Comparison of ENCODE assay signal across 1 cellular context in the genomic region with DNA sequence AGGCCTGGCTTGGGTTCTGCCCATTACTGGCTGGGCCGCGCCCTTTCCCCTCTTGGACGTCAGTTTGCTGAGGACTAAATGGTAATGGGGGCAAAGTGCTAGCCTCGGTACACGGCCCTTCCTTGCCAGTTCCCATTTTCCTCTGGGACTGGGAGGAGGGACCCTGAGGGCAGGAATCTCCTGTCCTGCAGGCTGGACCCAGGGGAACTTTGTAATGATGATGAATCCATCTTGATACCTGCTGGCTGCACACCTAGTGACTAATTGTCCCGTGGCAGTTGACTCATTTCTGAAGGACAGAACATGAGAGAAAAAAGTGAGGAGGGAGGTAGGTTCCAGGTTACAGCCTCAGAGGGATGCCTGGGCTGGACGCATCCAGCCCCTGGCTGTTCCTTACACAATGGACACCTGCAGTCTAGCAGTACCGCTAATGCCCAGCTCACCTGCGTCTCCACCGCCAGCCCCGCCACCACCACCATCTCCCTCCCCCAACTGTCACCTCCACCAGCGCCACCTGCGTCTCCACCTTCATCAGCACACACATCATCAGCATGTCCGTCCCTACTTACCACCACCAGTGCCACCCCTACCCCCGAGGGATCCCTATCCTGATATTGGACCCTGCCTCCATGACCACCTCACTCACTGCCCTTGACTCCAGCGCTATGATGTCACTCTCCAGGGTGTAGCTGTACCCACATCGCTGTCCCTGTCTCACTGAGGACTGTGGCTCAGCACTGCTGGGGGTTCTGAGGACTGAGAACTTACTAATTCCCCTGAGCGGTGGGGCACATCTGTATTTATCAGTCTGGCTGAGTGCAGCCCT.
TF ChIP-seq lines count a peak whose summit lies in the region.

No MANE protein-coding gene starts in this region.

TF ChIP-seq in GM23338, 12 proteins besides CTCF, POLR2A, EP300 and RAD21 (continued from another document):
- TF ChIP-seq, protein P1, sequence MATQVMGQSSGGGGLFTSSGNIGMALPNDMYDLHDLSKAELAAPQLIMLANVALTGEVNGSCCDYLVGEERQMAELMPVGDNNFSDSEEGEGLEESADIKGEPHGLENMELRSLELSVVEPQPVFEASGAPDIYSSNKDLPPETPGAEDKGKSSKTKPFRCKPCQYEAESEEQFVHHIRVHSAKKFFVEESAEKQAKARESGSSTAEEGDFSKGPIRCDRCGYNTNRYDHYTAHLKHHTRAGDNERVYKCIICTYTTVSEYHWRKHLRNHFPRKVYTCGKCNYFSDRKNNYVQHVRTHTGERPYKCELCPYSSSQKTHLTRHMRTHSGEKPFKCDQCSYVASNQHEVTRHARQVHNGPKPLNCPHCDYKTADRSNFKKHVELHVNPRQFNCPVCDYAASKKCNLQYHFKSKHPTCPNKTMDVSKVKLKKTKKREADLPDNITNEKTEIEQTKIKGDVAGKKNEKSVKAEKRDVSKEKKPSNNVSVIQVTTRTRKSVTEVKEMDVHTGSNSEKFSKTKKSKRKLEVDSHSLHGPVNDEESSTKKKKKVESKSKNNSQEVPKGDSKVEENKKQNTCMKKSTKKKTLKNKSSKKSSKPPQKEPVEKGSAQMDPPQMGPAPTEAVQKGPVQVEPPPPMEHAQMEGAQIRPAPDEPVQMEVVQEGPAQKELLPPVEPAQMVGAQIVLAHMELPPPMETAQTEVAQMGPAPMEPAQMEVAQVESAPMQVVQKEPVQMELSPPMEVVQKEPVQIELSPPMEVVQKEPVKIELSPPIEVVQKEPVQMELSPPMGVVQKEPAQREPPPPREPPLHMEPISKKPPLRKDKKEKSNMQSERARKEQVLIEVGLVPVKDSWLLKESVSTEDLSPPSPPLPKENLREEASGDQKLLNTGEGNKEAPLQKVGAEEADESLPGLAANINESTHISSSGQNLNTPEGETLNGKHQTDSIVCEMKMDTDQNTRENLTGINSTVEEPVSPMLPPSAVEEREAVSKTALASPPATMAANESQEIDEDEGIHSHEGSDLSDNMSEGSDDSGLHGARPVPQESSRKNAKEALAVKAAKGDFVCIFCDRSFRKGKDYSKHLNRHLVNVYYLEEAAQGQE (IDR thresholded peaks at IDR 0.05; ENCODE audit: unreplicated experiment): no peak
- TF ChIP-seq ZNF114 (CRISPR knock-in tag; IDR thresholded peaks at IDR 0.05): no peak
- no peak for TF ChIP-seq NANOG (IDR thresholded peaks at IDR 0.05; ENCODE audit: borderline replicate concordance)
- no peak for TF ChIP-seq CREB1 (CRISPR knock-in tag; IDR thresholded peaks at IDR 0.05; ENCODE audit: low read depth)
